ENCODE assay signal across 8 cellular contexts in the genomic region with DNA sequence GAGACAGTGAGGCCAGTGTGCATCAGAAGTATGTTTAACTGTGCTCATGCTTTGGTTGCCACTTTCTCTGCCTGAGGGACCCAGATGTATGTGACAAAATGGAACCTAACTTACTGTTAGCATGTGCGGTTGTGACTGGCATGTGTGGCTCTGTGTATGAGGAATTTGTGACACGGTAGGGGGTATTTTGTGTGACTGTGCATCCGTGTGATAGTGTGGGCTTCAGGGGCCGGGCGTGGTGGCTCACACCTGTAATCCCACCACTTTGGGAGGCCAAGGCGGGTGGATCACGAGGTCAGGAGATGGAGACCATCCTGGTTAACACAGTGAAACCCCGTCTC. TPM values are rescaled to one million over a fixed set of nuclear protein-coding genes. Genes with fewer than 3 reads are reported as not detected.
DNase-seq lines count a peak whose midpoint lies in the region; ATAC-seq, FAIRE-seq and TF ChIP-seq lines count a peak whose summit lies in the region.
"Not testable (repeated sequence)": the region's sequence is repeated elsewhere in the genome, so short reads cannot be mapped to it uniquely, and the experiment has no call there.

No MANE protein-coding gene starts in this region.

- not testable (repeated sequence) for H3K79me2 ChIP-seq in astrocyte (ENCODE audit: insufficient read depth, low read length); osteoblast (ENCODE audit: insufficient read depth, low read length)

- H3K14ac ChIP-seq in IMR-90 (replicated peaks; ENCODE audit: low read depth, low read length), result not testable (repeated sequence)

- H3K27me3 Mint-ChIP-seq in WTC11 (ENCODE audit: low read depth) (peaks cover 70% of the 10 kb centered on the region), astrocyte (ENCODE audit: low read depth, unreplicated experiment) (peaks cover 67% of the 10 kb centered on the region)

- H3K9ac ChIP-seq in IMR-90 (ENCODE audit: low read depth, low read length); astrocyte (ENCODE audit: low read length); kidney (ENCODE audit: low read length in 2 of 2); stomach smooth muscle (ENCODE audit: low read length in 2 of 2): not testable (repeated sequence)

- H3K4me3 ChIP-seq in IMR-90 (ENCODE audit: insufficient read depth, low read depth, low read length) (peak overlapping the region; percentile 42), astrocyte (ENCODE audit: insufficient read depth, low read depth, low read length) (peak overlapping the region; percentile 61), epithelial cell of proximal tubule (ENCODE audit: low read depth, low read length) (peak overlapping the region; percentile 39), kidney (ENCODE audit: low read length in 2 of 2) (peak overlapping the region; percentile 61 to 71), osteoblast (ENCODE audit: insufficient read depth, low read length) (peak overlapping the region; percentile 70), stomach smooth muscle (ENCODE audit: low read length in 2 of 2) (peak overlapping the region; percentile 15 to 67)

- not testable (repeated sequence) for TF ChIP-seq CTCF in C4-2B (conservative IDR thresholded peaks at IDR 0.05); IMR-90 (conservative IDR thresholded peaks at IDR 0.05; ENCODE audit: low read depth, low read length); WTC11 (IDR thresholded peaks at IDR 0.05); astrocyte (IDR thresholded peaks at IDR 0.05; ENCODE audit: insufficient read depth, low read depth, low read length); epithelial cell of proximal tubule (conservative IDR thresholded peaks at IDR 0.05; ENCODE audit: low read depth, low read length); kidney (IDR thresholded peaks at IDR 0.05; ENCODE audit: borderline replicate concordance, extremely low read depth, insufficient read depth); osteoblast (IDR thresholded peaks at IDR 0.05; ENCODE audit: extremely low read depth, low read depth, low read length)

- H3K4me3 Mint-ChIP-seq in WTC11 (peak overlapping the region; percentile 73), astrocyte (ENCODE audit: unreplicated experiment) (peak overlapping the region; percentile 81)

- peaks cover 71% of the 10 kb centered on the region for H3K27me3 ChIP-seq in IMR-90 (ENCODE audit: control insufficient read depth, insufficient read depth, low read length)
- peaks cover 47% of the 10 kb centered on the region for H3K27me3 ChIP-seq in astrocyte (ENCODE audit: insufficient read depth, low read length)
- peaks cover 43% of the 10 kb centered on the region for H3K27me3 ChIP-seq in osteoblast (ENCODE audit: insufficient read depth, low read length)
- H3K27me3 ChIP-seq in stomach smooth muscle (ENCODE audit: control insufficient read depth in 1 of 2, insufficient read depth in 2 of 2, low read length in 2 of 2), result peaks cover 17 to 21% of the 10 kb centered on the region in 2 donors

- not testable (repeated sequence) for BruUV-seq in IMR-90 (replicated peaks; lab: Mats Ljungman, UMichigan)

- POLR2A ChIA-PET in IMR-90 (lab: Charles Lee; ENCODE audit: unreplicated experiment), result not testable (repeated sequence)
- POLR2A ChIA-PET in WTC11 (lab: Charles Lee), result interaction anchor here (1.6 kb wide), 1 partner anchor 15 kb away, joined by 5 read pairs; a partner anchor contains a TSS

- H3K36me3 Mint-ChIP-seq in WTC11; astrocyte (ENCODE audit: low read depth, unreplicated experiment): not testable (repeated sequence)

- H3K18ac ChIP-seq in IMR-90 (ENCODE audit: low read depth, low read length), result not testable (repeated sequence)

- not testable (repeated sequence) for H3K27ac Mint-ChIP-seq in WTC11; astrocyte (ENCODE audit: unreplicated experiment)

- peak overlapping the region; percentile 92 for H3K27ac ChIP-seq in C4-2B
- not testable (repeated sequence) for H3K27ac ChIP-seq in IMR-90 (ENCODE audit: insufficient read depth, low read length); astrocyte (ENCODE audit: low read depth, low read length); kidney (ENCODE audit: low read depth in 2 of 2, low read length in 2 of 2); osteoblast (ENCODE audit: low read depth, low read length); stomach smooth muscle (ENCODE audit: low read length)

- FAIRE-seq in astrocyte (lab: Jason Lieb, UNC); kidney (lab: Jason Lieb, UNC): not testable (repeated sequence)

- H3K36me3 ChIP-seq in IMR-90 (ENCODE audit: control insufficient read depth, insufficient read depth, low read length); astrocyte (ENCODE audit: insufficient read depth, low read length); kidney (ENCODE audit: control insufficient read depth in 1 of 2, insufficient read depth in 2 of 2, low read length in 2 of 2); osteoblast (ENCODE audit: insufficient read depth, low read length); stomach smooth muscle (ENCODE audit: control insufficient read depth in 2 of 2, insufficient read depth in 2 of 2, low read length in 2 of 2): not testable (repeated sequence)

- H2BK5ac ChIP-seq in IMR-90 (ENCODE audit: low read depth, low read length, poor library complexity, severe bottlenecking), result not testable (repeated sequence)

- not testable (repeated sequence) for H3K9me1 ChIP-seq in IMR-90 (ENCODE audit: insufficient read depth, low read length)

- H3K56ac ChIP-seq in IMR-90 (ENCODE audit: extremely low read depth, insufficient read depth, low read length), result not testable (repeated sequence)

- not testable (repeated sequence) for H4K5ac ChIP-seq in IMR-90 (ENCODE audit: low read depth, low read length)

- not testable (repeated sequence) for DNase-seq in IMR-90; WTC11 (ENCODE audit: low spot score); astrocyte (ENCODE audit: low read depth); epithelial cell of proximal tubule (ENCODE audit: low read depth); kidney; osteoblast (ENCODE audit: insufficient read length, low spot score, missing footprints)

- not testable (repeated sequence) for H4K20me1 ChIP-seq in IMR-90 (ENCODE audit: insufficient read depth, low read length); astrocyte (ENCODE audit: insufficient read depth, low read length); osteoblast (ENCODE audit: insufficient read depth, low read length)

- in situ Hi-C loops in IMR-90 (cut with MboI; ENCODE audit: low sequenced_read_pairs), result not testable (repeated sequence)

- intact Hi-C loops in IMR-90 (cut with micrococcal nuclease); kidney (cut with DNase I): not testable (repeated sequence)

- H2BK15ac ChIP-seq in IMR-90 (ENCODE audit: low read depth, low read length), result not testable (repeated sequence)

- H2BK20ac ChIP-seq in IMR-90 (ENCODE audit: low read depth, low read length), result not testable (repeated sequence)

- not testable (repeated sequence) for TF ChIP-seq RAD21 in IMR-90 (IDR thresholded peaks at IDR 0.05; ENCODE audit: low read length)

- not testable (repeated sequence) for H2BK120ac ChIP-seq in IMR-90 (ENCODE audit: low read depth, low read length)

- H2AFZ ChIP-seq in IMR-90 (replicated peaks; ENCODE audit: low read length, poor library complexity) (peak overlapping the region; percentile 85), astrocyte (ENCODE audit: low read depth, low read length) (peak overlapping the region; percentile 85), osteoblast (ENCODE audit: low read length) (peak overlapping the region; percentile 65)

- not testable (repeated sequence) for H3K4me1 ChIP-seq in IMR-90 (ENCODE audit: control insufficient read depth, insufficient read depth, low read length); astrocyte (ENCODE audit: insufficient read depth, low read length); osteoblast (ENCODE audit: insufficient read depth, low read length)
- H3K4me1 ChIP-seq in kidney (ENCODE audit: control insufficient read depth in 1 of 2, insufficient read depth in 1 of 2, low read depth in 1 of 2, low read length in 2 of 2), result peaks cover 0 to 15% of the 10 kb centered on the region in 2 donors
- peaks cover 22% of the 10 kb centered on the region for H3K4me1 ChIP-seq in stomach smooth muscle (ENCODE audit: control insufficient read depth, insufficient read depth, low read length)

- not testable (repeated sequence) for TF ChIP-seq POLR2A in IMR-90 (IDR thresholded peaks at IDR 0.05; ENCODE audit: low read depth, low read length)

- peak overlapping the region; percentile 72 for H2AK9ac ChIP-seq in IMR-90 (replicated peaks; ENCODE audit: low read depth, low read length, poor library complexity)

- H2AK5ac ChIP-seq in IMR-90 (ENCODE audit: low read depth, low read length), result not testable (repeated sequence)

- H3K79me1 ChIP-seq in IMR-90 (ENCODE audit: low read depth in 1 of 2, low read length in 2 of 2), result not testable (repeated sequence)

- H3K4me2 ChIP-seq in IMR-90 (ENCODE audit: low read depth, low read length) (peak overlapping the region; percentile 99), astrocyte (ENCODE audit: low read length) (peak overlapping the region; percentile 92), osteoblast (ENCODE audit: insufficient read depth, low read length) (peak overlapping the region; percentile 91)

- not testable (repeated sequence) for H4K91ac ChIP-seq in IMR-90 (ENCODE audit: insufficient read depth, low read depth, low read length)

- H3K9me3 Mint-ChIP-seq in WTC11; astrocyte (ENCODE audit: unreplicated experiment): not testable (repeated sequence)

- not testable (repeated sequence) for H3K4ac ChIP-seq in IMR-90 (ENCODE audit: low read depth, low read length)

- CTCF ChIA-PET in IMR-90 (lab: Yijun Ruan, JAX), result not testable (repeated sequence)
- CTCF ChIA-PET in WTC11 (lab: Charles Lee), result interaction anchor here (1.0 to 2.1 kb wide), 2 partner anchors 14 to 72 kb away, joined by 3 to 11 read pairs; no protein-coding TSS in a partner anchor

- dilution Hi-C loops in IMR-90 (cut with HindIII; ENCODE audit: low sequenced_read_pairs, unreplicated experiment), result not testable (repeated sequence)

- peak overlapping the region; percentile 64; the same call in 1 of the 2 replicates for H3K23ac ChIP-seq in IMR-90 (ENCODE audit: low read depth, low read length)

- not testable (repeated sequence) for H3K9me3 ChIP-seq in IMR-90 (ENCODE audit: control insufficient read depth, insufficient read depth, low read length); astrocyte (ENCODE audit: insufficient read depth, low read depth, low read length); kidney (ENCODE audit: control insufficient read depth in 1 of 2, low read length in 2 of 2); osteoblast (ENCODE audit: low read depth, low read length); stomach smooth muscle (ENCODE audit: control insufficient read depth in 2 of 2, low read length in 2 of 2)

- ATAC-seq in IMR-90 (ENCODE audit: low read depth); WTC11: not testable (repeated sequence)

- H4K8ac ChIP-seq in IMR-90 (ENCODE audit: low read depth in 2 of 2, low read length in 2 of 2), result not testable (repeated sequence)

- WGBS in IMR-90 (ENCODE audit: extremely low coverage in 2 of 2, insufficient read length in 1 of 2), 2 experiments, result no CpG with 5 or more reads among the region's 8 CpGs

- H3K4me1 Mint-ChIP-seq in WTC11, result peaks cover 16% of the 10 kb centered on the region; the same call in 1 of the 2 replicates
- not testable (repeated sequence) for H3K4me1 Mint-ChIP-seq in astrocyte (ENCODE audit: low read depth, unreplicated experiment)

RNA-seq across cellular contexts. Expression of a gene that starts 0.4 kb away (rescaled TPM):
- total RNA-seq in IMR-90 (2012; rRNA removed) (0.28 and 0.54 TPM in 2 replicates), WTC11 (2021) (3.5 to 4.0 TPM (median 3.8 TPM) in 3 replicates), astrocyte (1.8 and 3.0 TPM in 2 replicates), epithelial cell of proximal tubule (1.0 and 2.3 TPM in 2 replicates), kidney (3.7 TPM), osteoblast (6.8 and 14.5 TPM in 2 replicates)
- polyA plus RNA-seq in IMR-90 (2012; rRNA removed) (1.3 TPM in 2 replicates), kidney (ENCODE audit: insufficient read depth, low read depth, low replicate concordance) (3.8 TPM)
- polyA plus RNA-seq in IMR-90 (2012; cell fraction: cytosol; rRNA removed), result 1.3 and 1.7 TPM in 2 replicates
- polyA plus RNA-seq in IMR-90 (2012; cell fraction: nucleus; rRNA removed; ENCODE audit: low replicate concordance), result 2.0 and 2.1 TPM in 2 replicates

RNA-seq across cellular contexts. Expression of a gene that starts 4.3 kb away (rescaled TPM):
- total RNA-seq in IMR-90 (2012; rRNA removed) (not detected in 2 replicates), WTC11 (2021) (0.31 to 0.62 TPM (median 0.53 TPM) in 3 replicates), astrocyte (not detected in 2 replicates), epithelial cell of proximal tubule (not detected in 2 replicates), kidney (0.69 TPM), osteoblast (under 0.01 TPM in 2 replicates)
- polyA plus RNA-seq in IMR-90 (2012; rRNA removed) (0.14 and 0.24 TPM in 2 replicates), kidney (ENCODE audit: insufficient read depth, low read depth, low replicate concordance) (2.9 TPM)
- 0.11 TPM in 1 of 2 replicates, not detected in the other for polyA plus RNA-seq in IMR-90 (2012; cell fraction: cytosol; rRNA removed)
- 0.16 and 0.76 TPM in 2 replicates for polyA plus RNA-seq in IMR-90 (2012; cell fraction: nucleus; rRNA removed; ENCODE audit: low replicate concordance)

RNA-seq across cellular contexts. Expression of a gene that starts 15.1 kb away (rescaled TPM):
- total RNA-seq in IMR-90 (2012; rRNA removed), result 36.1 and 38.9 TPM in 2 replicates
- polyA plus RNA-seq in IMR-90 (2012; rRNA removed), result 49.0 and 52.2 TPM in 2 replicates
- polyA plus RNA-seq in IMR-90 (2012; cell fraction: cytosol; rRNA removed), result 39.9 and 44.8 TPM in 2 replicates
- polyA plus RNA-seq in IMR-90 (2012; cell fraction: nucleus; rRNA removed; ENCODE audit: low replicate concordance), result 60.6 and 87.6 TPM in 2 replicates
- 56.7 to 69.2 TPM (median 56.7 TPM) in 3 replicates for total RNA-seq in WTC11 (2021)
- 48.9 and 49.2 TPM in 2 replicates for total RNA-seq in astrocyte
- total RNA-seq in epithelial cell of proximal tubule, result 53.3 and 77.1 TPM in 2 replicates
- total RNA-seq in kidney, result 46.1 TPM
- polyA plus RNA-seq in kidney (ENCODE audit: insufficient read depth, low read depth, low replicate concordance), result 66.7 TPM
- total RNA-seq in osteoblast, result 42.4 and 45.2 TPM in 2 replicates

RNA-seq across cellular contexts. Expression of a gene that starts 19.9 kb away (rescaled TPM):
- total RNA-seq in IMR-90 (2012; rRNA removed) (not detected in 2 replicates), WTC11 (2021) (not detected in 3 replicates), astrocyte (not detected in 2 replicates), epithelial cell of proximal tubule (not detected in 2 replicates), kidney (not detected), osteoblast (not detected in 2 replicates)
- polyA plus RNA-seq in IMR-90 (2012; rRNA removed) (not detected in 2 replicates), kidney (ENCODE audit: insufficient read depth, low read depth, low replicate concordance) (not detected)
- not detected in 2 replicates for polyA plus RNA-seq in IMR-90 (2012; cell fraction: cytosol; rRNA removed)
- not detected in 2 replicates for polyA plus RNA-seq in IMR-90 (2012; cell fraction: nucleus; rRNA removed; ENCODE audit: low replicate concordance)

RNA-seq across cellular contexts. Expression of a gene that starts 29.5 kb away (rescaled TPM):
- total RNA-seq in IMR-90 (2012; rRNA removed), result not detected in 2 replicates
- not detected in 2 replicates for polyA plus RNA-seq in IMR-90 (2012; rRNA removed)
- polyA plus RNA-seq in IMR-90 (2012; cell fraction: cytosol; rRNA removed), result not detected in 2 replicates
- polyA plus RNA-seq in IMR-90 (2012; cell fraction: nucleus; rRNA removed; ENCODE audit: low replicate concordance), result not detected in 2 replicates
- total RNA-seq in WTC11 (2021), result 0.05 to 0.14 TPM (median 0.13 TPM) in 3 replicates
- not detected in 2 replicates for total RNA-seq in astrocyte
- total RNA-seq in epithelial cell of proximal tubule, result not detected in 2 replicates
- total RNA-seq in kidney, result 0.38 TPM
- polyA plus RNA-seq in kidney (ENCODE audit: insufficient read depth, low read depth, low replicate concordance), result not detected
- not detected in 2 replicates for total RNA-seq in osteoblast
